In genomic region chr17:81097943-81098308, GRCh38 we compare ENCODE assay signal across 9 cellular contexts.
DNase-seq lines count a peak whose midpoint lies in the region; ATAC-seq and TF ChIP-seq lines count a peak whose summit lies in the region.
"Had no signal": no experiment of that assay in that cellular context is flagged by ENCODE, and none has a peak within 500 bp of the region (broad histone marks: within the 10 kb centered on the region; RNA-seq: fewer than 3 reads in every experiment).

No MANE protein-coding gene starts in this region.

- no peak overlapping the region for H2AFZ ChIP-seq in fibroblast of lung (ENCODE audit: low read length)

- no peaks in the 10 kb centered on the region for H4K20me1 ChIP-seq in fibroblast of lung (ENCODE audit: control insufficient read depth, extremely low read depth, insufficient read depth, low read length)

- H3K9me3 ChIP-seq in SJSA1 (replicated peaks) (no peaks in the 10 kb centered on the region), fibroblast of lung (ENCODE audit: control insufficient read depth, insufficient read depth, low read depth, low read length) (no peaks in the 10 kb centered on the region)
- H3K9me3 ChIP-seq: body of pancreas had no signal

- H3K9me3 Mint-ChIP-seq in T-cell, result no peaks in the 10 kb centered on the region
- H3K9me3 Mint-ChIP-seq in activated T-helper 1 cell treated with anti-CD3 and anti-CD28 coated beads, Interleukin-12 subunit alpha, Interleukin-12 subunit beta, Interleukin-2, Interleukin-4 antibody, amounts not matched to agents 30 ng/mL and 10 ng/mL and 1 ng/mL, durations not matched to agents 14 hours and 24 hours and 36 hours, result no peaks in the 10 kb centered on the region

- H3K27ac ChIP-seq in SJSA1, result peak overlapping the region; percentile 86
- H3K27ac ChIP-seq in fibroblast of lung (ENCODE audit: insufficient read depth, low read length), result peak overlapping the region; percentile 94
- peak overlapping the region in 20 of 21 experiments; percentile 2 to 89 (median 76) for H3K27ac ChIP-seq in skin epidermis

- H3K9ac ChIP-seq in fibroblast of lung (ENCODE audit: insufficient read depth, low read length), result peak overlapping the region; percentile 78

- H3K4me3 ChIP-seq in SJSA1 (peak overlapping the region; percentile 28), fibroblast of lung (replicated peaks in 1 of 4; ENCODE audit: control extremely low read depth in 1 of 4, insufficient read depth in 1 of 4, low read depth in 3 of 4, low read length in 4 of 4) (peak overlapping the region in 3 of 4 experiments; percentile 35 to 58 (median 53)), skin epidermis (peak overlapping the region in 2 of 7 experiments; percentile 10)
- H3K4me3 ChIP-seq: body of pancreas, lung had no signal

- no peak for TF ChIP-seq CTCF in fibroblast of lung (conservative IDR thresholded peaks at IDR 0.05 in 1 of 2, IDR thresholded peaks at IDR 0.05 in 1 of 2; ENCODE audit: low read depth in 1 of 2, low read length in 2 of 2)

- H3K36me3 Mint-ChIP-seq in T-cell, result no peaks in the 10 kb centered on the region
- H3K36me3 Mint-ChIP-seq in activated T-helper 1 cell treated with anti-CD3 and anti-CD28 coated beads, Interleukin-12 subunit alpha, Interleukin-12 subunit beta, Interleukin-2, Interleukin-4 antibody, amounts not matched to agents 30 ng/mL and 10 ng/mL and 1 ng/mL, durations not matched to agents 14 hours and 24 hours and 36 hours (ENCODE audit: low read depth), result no peaks in the 10 kb centered on the region

- H3K27me3 ChIP-seq in SJSA1 (replicated peaks) (no peaks in the 10 kb centered on the region), fibroblast of lung (ENCODE audit: control insufficient read depth, insufficient read depth, low read length) (no peaks in the 10 kb centered on the region)
- H3K27me3 ChIP-seq: body of pancreas had no signal

- DNase-seq in H4 (ENCODE audit: low spot score), result peak; percentile 86
- DNase-seq in SJSA1 (ENCODE audit: low read depth in 1 of 2, low spot score in 2 of 2), result peak; percentile 62 to 85
- DNase-seq in fibroblast of lung (ENCODE audit: low read depth in 2 of 2), result peak in 1 of 2 donors; percentile 66
- DNase-seq in DMS79 treated with DMSO at 0.1 percent for 48 hours (lab: John Stamatoyannopoulos, UW), result no peak
- no peak for DNase-seq in T-cell
- DNase-seq in activated T-helper 1 cell treated with anti-CD3 and anti-CD28 coated beads, Interleukin-12 subunit alpha, Interleukin-12 subunit beta, Interleukin-2, Interleukin-4 antibody, amounts not matched to agents 30 ng/mL and 10 ng/mL and 1 ng/mL, durations not matched to agents 14 hours and 24 hours and 36 hours (ENCODE audit: low spot score), result no peak

- H3K4me1 Mint-ChIP-seq in T-cell, result peaks cover 11 to 54% (median 37%) of the 10 kb centered on the region in 3 donors
- H3K4me1 Mint-ChIP-seq in activated T-helper 1 cell treated with anti-CD3 and anti-CD28 coated beads, Interleukin-12 subunit alpha, Interleukin-12 subunit beta, Interleukin-2, Interleukin-4 antibody, amounts not matched to agents 30 ng/mL and 10 ng/mL and 1 ng/mL, durations not matched to agents 14 hours and 24 hours and 36 hours (ENCODE audit: low read depth), result peaks cover 19% of the 10 kb centered on the region

- CTCF ChIA-PET in T-cell (lab: Charles Lee), result interaction anchor here in 1 of 2 donors (0.6 kb wide), 1 partner anchor 49 kb away, joined by 6 read pairs; no protein-coding TSS in a partner anchor

- intact Hi-C loops in activated T-helper 1 cell treated with anti-CD3 and anti-CD28 coated beads, Interleukin-12 subunit alpha, Interleukin-12 subunit beta, Interleukin-2, Interleukin-4 antibody, amounts not matched to agents 30 ng/mL and 10 ng/mL and 1 ng/mL, durations not matched to agents 14 hours and 24 hours and 36 hours (cut with micrococcal nuclease), result no loop called here

- H3K79me2 ChIP-seq in fibroblast of lung (ENCODE audit: control insufficient read depth, insufficient read depth, low read length), result no peaks in the 10 kb centered on the region

- H3K27ac Mint-ChIP-seq in T-cell, result no peak overlapping the region
- H3K27ac Mint-ChIP-seq in activated T-helper 1 cell treated with anti-CD3 and anti-CD28 coated beads, Interleukin-12 subunit alpha, Interleukin-12 subunit beta, Interleukin-2, Interleukin-4 antibody, amounts not matched to agents 30 ng/mL and 10 ng/mL and 1 ng/mL, durations not matched to agents 14 hours and 24 hours and 36 hours, result no peak overlapping the region

- no peak for ATAC-seq in T-cell (replicated peaks in 1 of 4)
- ATAC-seq: body of pancreas had no signal

- H3K27me3 Mint-ChIP-seq in T-cell, result no peaks in the 10 kb centered on the region
- H3K27me3 Mint-ChIP-seq in activated T-helper 1 cell treated with anti-CD3 and anti-CD28 coated beads, Interleukin-12 subunit alpha, Interleukin-12 subunit beta, Interleukin-2, Interleukin-4 antibody, amounts not matched to agents 30 ng/mL and 10 ng/mL and 1 ng/mL, durations not matched to agents 14 hours and 24 hours and 36 hours (ENCODE audit: insufficient read depth), result peaks cover 5% of the 10 kb centered on the region

- POLR2A ChIA-PET in T-cell (lab: Charles Lee), result interaction anchor here in 1 of 2 donors (0.6 kb wide), 1 partner anchor 539 kb away, joined by 7 read pairs; no protein-coding TSS in a partner anchor

- peaks cover 36% of the 10 kb centered on the region for H3K36me3 ChIP-seq in SJSA1
- H3K36me3 ChIP-seq in fibroblast of lung (ENCODE audit: control insufficient read depth, insufficient read depth, low read length), result peaks cover 6% of the 10 kb centered on the region

- H3K4me3 Mint-ChIP-seq in T-cell, result no peak overlapping the region
- H3K4me3 Mint-ChIP-seq in activated T-helper 1 cell treated with anti-CD3 and anti-CD28 coated beads, Interleukin-12 subunit alpha, Interleukin-12 subunit beta, Interleukin-2, Interleukin-4 antibody, amounts not matched to agents 30 ng/mL and 10 ng/mL and 1 ng/mL, durations not matched to agents 14 hours and 24 hours and 36 hours, result no peak overlapping the region

- H3K4me1 ChIP-seq in SJSA1 (replicated peaks) (peaks cover 47% of the 10 kb centered on the region), fibroblast of lung (ENCODE audit: control insufficient read depth, extremely low read depth, insufficient read depth, low read length) (peaks cover 32% of the 10 kb centered on the region)

- peak overlapping the region; percentile 96 for H3K4me2 ChIP-seq in fibroblast of lung (ENCODE audit: extremely low read depth, insufficient read depth, low read length)

Comparison
In these comparisons a context has a peak if more than half of its experiments do, and no peak if none do; other contexts are left out.
1. DNase-seq: peak in H4 (single experiment) and SJSA1 (2 of 2); none in DMS79 treated with DMSO at 0.1 percent for 48 hours (single experiment), T-cell (0 of 34) and activated T-helper 1 cell treated with anti-CD3 and anti-CD28 coated beads, Interleukin-12 subunit alpha, Interleukin-12 subunit beta, Interleukin-2, Interleukin-4 antibody, amounts not matched to agents 30 ng/mL and 10 ng/mL and 1 ng/mL, durations not matched to agents 14 hours and 24 hours and 36 hours (single experiment).
2. Peak in every context shown above with its lines, with median percentiles within 50 percentile points of each other: H3K27ac ChIP-seq.